20 cellular contexts compared by ENCODE assay signal in genomic region chr18:7011142-7011541, GRCh38.
A peak's percentile ranks its signal among the peaks of the same experiment; 100 is the strongest.
DNase-seq lines count a peak whose midpoint lies in the region; ATAC-seq and TF ChIP-seq lines count a peak whose summit lies in the region.
"Had no signal": no experiment of that assay in that cellular context is flagged by ENCODE, and none has a peak within 500 bp of the region (broad histone marks: within the 10 kb centered on the region; RNA-seq: fewer than 3 reads in every experiment).

No MANE protein-coding gene starts in this region.

- H3K4me2 ChIP-seq in hepatocyte (peak overlapping the region; percentile 52), osteoblast (ENCODE audit: insufficient read depth, low read length) (no peak overlapping the region)
- H3K4me2 ChIP-seq: A549 had no signal

- H3K9me3 ChIP-seq in adipocyte (ENCODE audit: control insufficient read depth, low read length) = no peaks in the 10 kb centered on the region
- no peaks in the 10 kb centered on the region for H3K9me3 ChIP-seq in hepatocyte (ENCODE audit: low read depth)
- H3K9me3 ChIP-seq in osteoblast (ENCODE audit: low read depth, low read length) = no peaks in the 10 kb centered on the region
- no peaks in the 10 kb centered on the region for H3K9me3 ChIP-seq in upper lobe of left lung
- H3K9me3 ChIP-seq: A549, SJSA1 had no signal

- no peak for TF ChIP-seq POLR2A in upper lobe of left lung (IDR thresholded peaks at IDR 0.05)

- peak overlapping the region; percentile 44 for H3K4me3 ChIP-seq in adipocyte (ENCODE audit: low read length)
- H3K4me3 ChIP-seq in hepatocyte = no peak overlapping the region
- no peak overlapping the region for H3K4me3 ChIP-seq in osteoblast (ENCODE audit: insufficient read depth, low read length)
- peak overlapping the region in 3 of 4 donors; percentile 17 to 35 (median 31) for H3K4me3 ChIP-seq in upper lobe of left lung
- H3K4me3 ChIP-seq: A549, GM23248, SJSA1 had no signal

- H3K27ac ChIP-seq in hepatocyte (no peak overlapping the region), osteoblast (ENCODE audit: low read depth, low read length) (no peak overlapping the region), upper lobe of left lung (no peak overlapping the region)
- H3K27ac ChIP-seq: A549, GM23248, SJSA1 had no signal

- no peaks in the 10 kb centered on the region for H3K36me3 ChIP-seq in adipocyte (ENCODE audit: control insufficient read depth, insufficient read depth, low read length, severe bottlenecking)
- no peaks in the 10 kb centered on the region for H3K36me3 ChIP-seq in hepatocyte (replicated peaks; ENCODE audit: insufficient read depth, low read depth)
- H3K36me3 ChIP-seq in osteoblast (ENCODE audit: insufficient read depth, low read length) = peaks cover 20% of the 10 kb centered on the region
- H3K36me3 ChIP-seq in upper lobe of left lung = no peaks in the 10 kb centered on the region
- H3K36me3 ChIP-seq: SJSA1 had no signal

- H3K9me2 ChIP-seq in hepatocyte (replicated peaks; ENCODE audit: insufficient read depth) = no peaks in the 10 kb centered on the region

- H3K79me2 ChIP-seq in hepatocyte (no peaks in the 10 kb centered on the region), osteoblast (ENCODE audit: insufficient read depth, low read length) (no peaks in the 10 kb centered on the region)

- DNase-seq in adipocyte (ENCODE audit: low read depth) (no peak), hepatocyte (ENCODE audit: low spot score) (no peak), osteoblast (ENCODE audit: insufficient read length, low spot score, missing footprints) (no peak), upper lobe of left lung (peak in 1 of 2 donors; percentile 60), A172 (ENCODE audit: low spot score) (no peak)
- DNase-seq in activated effector memory CD4-positive, alpha-beta T cell treated with anti-CD3 and anti-CD28 coated beads, Interleukin-2, amount 50 U/mL, for 16 hours = no peak
- DNase-seq: DND-41, GM23248, H9, HFFc6, Kasumi-1, NCI-H1417, NCI-H1694 treated with DMSO at 0.1 percent for 48 hours, NCI-H2081 treated with DMSO at 0.1 percent for 48 hours, NCI-H2171 treated with DMSO at 0.1 percent for 48 hours, NCI-H446, NCI-H526 had no signal

- no peak overlapping the region for H3K9ac ChIP-seq in adipocyte (ENCODE audit: low read length)
- H3K9ac ChIP-seq: GM23248 had no signal

- H2AFZ ChIP-seq in hepatocyte (no peak overlapping the region), osteoblast (ENCODE audit: low read length) (peak overlapping the region; percentile 15)
- H2AFZ ChIP-seq: GM23248 had no signal

- no peaks in the 10 kb centered on the region for H4K20me1 ChIP-seq in hepatocyte (ENCODE audit: insufficient read depth, poor library complexity, severe bottlenecking)
- no peaks in the 10 kb centered on the region for H4K20me1 ChIP-seq in osteoblast (ENCODE audit: insufficient read depth, low read length)

- TF ChIP-seq CTCF in hepatocyte (IDR thresholded peaks at IDR 0.05; ENCODE audit: poor library complexity) (no peak), osteoblast (IDR thresholded peaks at IDR 0.05; ENCODE audit: extremely low read depth, low read depth, low read length) (no peak), upper lobe of left lung (IDR thresholded peaks at IDR 0.05) (no peak)

- H3K27me3 ChIP-seq in adipocyte (replicated peaks; ENCODE audit: control insufficient read depth, insufficient read depth, low read length) = no peaks in the 10 kb centered on the region
- H3K27me3 ChIP-seq in hepatocyte = no peaks in the 10 kb centered on the region
- no peaks in the 10 kb centered on the region for H3K27me3 ChIP-seq in osteoblast (ENCODE audit: insufficient read depth, low read length)
- H3K27me3 ChIP-seq in upper lobe of left lung = no peaks in the 10 kb centered on the region

- no peak for ATAC-seq in upper lobe of left lung (ENCODE audit: low FRiP score in 2 of 2)
- ATAC-seq in HG03342 (IDR thresholded peaks at IDR 0.05; ENCODE audit: unreplicated experiment) = no peak
- ATAC-seq: A549 had no signal

- no peak for TF ChIP-seq EP300 in upper lobe of left lung (IDR thresholded peaks at IDR 0.05)

- H3K4me1 ChIP-seq in adipocyte (ENCODE audit: control insufficient read depth, insufficient read depth, low read length) (no peaks in the 10 kb centered on the region), hepatocyte (ENCODE audit: insufficient read depth) (no peaks in the 10 kb centered on the region), osteoblast (ENCODE audit: insufficient read depth, low read length) (no peaks in the 10 kb centered on the region), upper lobe of left lung (no peaks in the 10 kb centered on the region)
- H3K4me1 ChIP-seq: A549, SJSA1 had no signal

- WGBS in hepatocyte (ENCODE audit: low lambda C conversion rate, missing lambda C conversion rate) = 88% methylated on average over 19 of the region's 19 CpGs
- 48 to 56% methylated on average over 19 of the region's 19 CpGs for WGBS in upper lobe of left lung, 2 donors

Comparison
In these comparisons a context has a peak if more than half of its experiments do, and no peak if none do; other contexts are left out.
1. H3K4me3 ChIP-seq: peak in adipocyte (single experiment) and upper lobe of left lung (3 of 4); none in hepatocyte (single experiment) and osteoblast (single experiment).